In the genomic region with DNA sequence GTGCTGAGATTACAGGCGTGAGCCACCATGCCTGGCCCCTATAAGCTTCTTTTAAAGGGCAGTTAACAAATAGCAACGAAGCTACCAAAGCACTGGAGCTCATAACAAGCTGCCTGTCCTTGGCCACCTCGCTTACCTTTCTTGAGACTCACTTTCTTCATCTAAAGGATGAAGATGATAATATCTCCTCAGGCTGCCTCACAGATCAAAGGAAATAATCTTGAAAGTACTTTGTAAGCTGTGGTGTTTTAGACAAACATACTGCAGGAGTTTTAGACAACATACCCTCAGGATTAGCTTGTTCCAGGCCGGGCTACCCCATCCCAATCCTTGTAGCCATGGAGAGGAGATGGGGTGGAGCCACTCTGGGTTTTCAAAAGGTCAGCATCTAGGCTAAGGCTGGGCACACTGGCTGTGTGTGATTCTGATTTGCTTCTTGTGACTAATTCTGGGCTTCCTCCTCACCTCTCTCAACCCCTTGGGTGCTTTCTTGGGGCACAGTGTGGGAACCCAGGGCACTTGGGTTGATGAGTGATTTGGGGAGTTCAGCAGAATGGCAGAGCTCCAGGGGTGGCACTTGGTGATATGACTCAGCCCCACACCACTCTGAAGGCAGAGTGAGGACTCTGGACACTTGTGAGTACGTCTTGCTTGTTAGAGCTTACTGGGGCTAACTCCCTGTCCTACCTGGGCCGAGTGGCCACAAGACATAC, we compare ENCODE assay signal across 8 cellular contexts.
A peak's percentile ranks its signal among the peaks of the same experiment; 100 is the strongest.
DNase-seq lines count a peak whose midpoint lies in the region; ATAC-seq lines count a peak whose summit lies in the region.

No MANE protein-coding gene starts in this region.

- H3K27me3 Mint-ChIP-seq in stimulated activated naive B cell treated with anti-CD40 and anti-IgM and Interleukin-4, amounts not matched to agents 10 μg/mL and 1 μg/mL and 100 μg/mL, for 72 hours, result peaks cover 39 to 40% of the 10 kb centered on the region in 2 donors

- DNase-seq in activated naive CD4-positive, alpha-beta T cell treated with Interleukin-2 at 50 U/mL for 16 hours, result peak; percentile 73
- no peak for DNase-seq in activated naive CD4-positive, alpha-beta T cell treated with anti-CD3 and anti-CD28 coated beads, Interleukin-2, amount 50 U/mL, for 16 hours
- peak; percentile 77 to 79 for DNase-seq in activated T-cell treated with anti-CD3 and anti-CD28 coated beads, Interleukin-2, amount 50 U/mL, for 48 hours
- DNase-seq in stimulated activated naive B cell treated with anti-CD40 and anti-IgM and Interleukin-4, amounts not matched to agents 10 μg/mL and 1 μg/mL and 100 μg/mL, for 72 hours, result peak; percentile 49
- DNase-seq in SIG-M5 treated with dmso at 0.1 percent for 504 hours (lab: John Stamatoyannopoulos, UW; ENCODE audit: unreplicated experiment) (no peak), KBM-7 (no peak)

- H3K36me3 Mint-ChIP-seq in stimulated activated naive B cell treated with anti-CD40 and anti-IgM and Interleukin-4, amounts not matched to agents 10 μg/mL and 1 μg/mL and 100 μg/mL, for 72 hours, result no peaks in the 10 kb centered on the region

- H3K9me3 Mint-ChIP-seq in stimulated activated naive B cell treated with anti-CD40 and anti-IgM and Interleukin-4, amounts not matched to agents 10 μg/mL and 1 μg/mL and 100 μg/mL, for 72 hours, result no peaks in the 10 kb centered on the region

- peaks cover 9 to 15% of the 10 kb centered on the region in 2 donors for H3K4me1 Mint-ChIP-seq in stimulated activated naive B cell treated with anti-CD40 and anti-IgM and Interleukin-4, amounts not matched to agents 10 μg/mL and 1 μg/mL and 100 μg/mL, for 72 hours

- ATAC-seq in HG03342 (IDR thresholded peaks at IDR 0.05; ENCODE audit: unreplicated experiment) (peak; percentile 67), HG03039 (IDR thresholded peaks at IDR 0.05; ENCODE audit: unreplicated experiment) (no peak)
- ATAC-seq in stimulated activated naive B cell treated with anti-CD40 and anti-IgM and Interleukin-4, amounts not matched to agents 10 μg/mL and 1 μg/mL and 100 μg/mL, for 72 hours (replicated peaks), result peak; percentile 87 to 93

- in situ Hi-C loops in KBM-7 (cut with MboI; ENCODE audit: low pct_unique_long_range_greater_than_20kb, low sequenced_read_pairs), result no loop called here

- H3K27ac Mint-ChIP-seq in stimulated activated naive B cell treated with anti-CD40 and anti-IgM and Interleukin-4, amounts not matched to agents 10 μg/mL and 1 μg/mL and 100 μg/mL, for 72 hours, result peak overlapping the region; percentile 45

- peak overlapping the region in 1 of 2 donors; percentile 32 for H3K4me3 Mint-ChIP-seq in stimulated activated naive B cell treated with anti-CD40 and anti-IgM and Interleukin-4, amounts not matched to agents 10 μg/mL and 1 μg/mL and 100 μg/mL, for 72 hours

Comparison
In these comparisons a context has a peak if more than half of its experiments do, and no peak if none do; other contexts are left out.
1. DNase-seq: peak in activated naive CD4-positive, alpha-beta T cell treated with Interleukin-2 at 50 U/mL for 16 hours (single experiment), activated T-cell treated with anti-CD3 and anti-CD28 coated beads, Interleukin-2, amount 50 U/mL, for 48 hours (2 of 2) and stimulated activated naive B cell treated with anti-CD40 and anti-IgM and Interleukin-4, amounts not matched to agents 10 μg/mL and 1 μg/mL and 100 μg/mL, for 72 hours (single experiment); none in activated naive CD4-positive, alpha-beta T cell treated with anti-CD3 and anti-CD28 coated beads, Interleukin-2, amount 50 U/mL, for 16 hours (single experiment), SIG-M5 treated with dmso at 0.1 percent for 504 hours (single experiment) and KBM-7 (single experiment).